10 cellular contexts compared by ENCODE assay signal in genomic region chr2:36530178-36530982, GRCh38.
DNase-seq lines count a peak whose midpoint lies in the region; ATAC-seq and TF ChIP-seq lines count a peak whose summit lies in the region.
"Had no signal": no experiment of that assay in that cellular context is flagged by ENCODE, and none has a peak within 500 bp of the region (broad histone marks: within the 10 kb centered on the region; RNA-seq: fewer than 3 reads in every experiment).

No MANE protein-coding gene starts in this region.

- CTCF ChIA-PET in naive thymus-derived CD4-positive, alpha-beta T cell (lab: Charles Lee): no interaction called here

- H3K27ac Mint-ChIP-seq in stimulated activated naive B cell treated with anti-CD40 and anti-IgM and Interleukin-4, amounts not matched to agents 10 μg/mL and 1 μg/mL and 100 μg/mL, for 72 hours: peak overlapping the region; percentile 73
- H3K27ac Mint-ChIP-seq in naive thymus-derived CD4-positive, alpha-beta T cell: no peak overlapping the region

- H3K4me3 Mint-ChIP-seq in stimulated activated naive B cell treated with anti-CD40 and anti-IgM and Interleukin-4, amounts not matched to agents 10 μg/mL and 1 μg/mL and 100 μg/mL, for 72 hours: peak overlapping the region; percentile 29 to 54
- no peak overlapping the region for H3K4me3 Mint-ChIP-seq in naive thymus-derived CD4-positive, alpha-beta T cell

- H3K9me3 ChIP-seq in naive thymus-derived CD4-positive, alpha-beta T cell (ENCODE audit: control insufficient read depth in 2 of 3, low read length in 3 of 3): no peaks in the 10 kb centered on the region

- TF ChIP-seq CTCF in astrocyte of the cerebellum (IDR thresholded peaks at IDR 0.05; ENCODE audit: low read depth, low read length, missing control alignments): no peak

- H3K36me3 ChIP-seq in naive thymus-derived CD4-positive, alpha-beta T cell (ENCODE audit: control insufficient read depth in 2 of 3, insufficient read depth in 3 of 3, low read length in 3 of 3): no peaks in the 10 kb centered on the region

- H3K36me3 Mint-ChIP-seq in stimulated activated naive B cell treated with anti-CD40 and anti-IgM and Interleukin-4, amounts not matched to agents 10 μg/mL and 1 μg/mL and 100 μg/mL, for 72 hours: peaks cover 8 to 13% of the 10 kb centered on the region in 2 donors
- peaks cover 0 to 12% (median 0%) of the 10 kb centered on the region in 5 donors for H3K36me3 Mint-ChIP-seq in naive thymus-derived CD4-positive, alpha-beta T cell

- in situ Hi-C loops in astrocyte of the cerebellum (cut with HindIII; ENCODE audit: low sequenced_read_pairs): no loop called here

- no peak overlapping the region for H3K4me3 ChIP-seq in astrocyte of the cerebellum (ENCODE audit: low read depth, low read length)
- H3K4me3 ChIP-seq in naive thymus-derived CD4-positive, alpha-beta T cell (ENCODE audit: low read length): no peak overlapping the region

- no peak overlapping the region for H3K27ac ChIP-seq in naive thymus-derived CD4-positive, alpha-beta T cell (ENCODE audit: low read depth, low read length)
- H3K27ac ChIP-seq: 22Rv1, KMS-11 had no signal

- H3K4me1 Mint-ChIP-seq in stimulated activated naive B cell treated with anti-CD40 and anti-IgM and Interleukin-4, amounts not matched to agents 10 μg/mL and 1 μg/mL and 100 μg/mL, for 72 hours: peaks cover 19 to 25% of the 10 kb centered on the region in 2 donors
- H3K4me1 Mint-ChIP-seq in naive thymus-derived CD4-positive, alpha-beta T cell: peaks cover 0 to 11% (median 0%) of the 10 kb centered on the region in 7 donors

- DNase-seq in NOMO-1 (lab: John Stamatoyannopoulos, UW; ENCODE audit: unreplicated experiment in 2 of 2) (peak; percentile 1 to 26), NOMO-1 treated with dmso at 0.1 percent for 144 hours (lab: John Stamatoyannopoulos, UW; ENCODE audit: unreplicated experiment) (no peak), astrocyte of the cerebellum (ENCODE audit: low read depth) (peak; percentile 19), mesenteric fat pad (ENCODE audit: low spot score) (no peak)
- DNase-seq in stimulated activated naive B cell treated with anti-CD40 and anti-IgM and Interleukin-4, amounts not matched to agents 10 μg/mL and 1 μg/mL and 100 μg/mL, for 72 hours: no peak
- no peak for DNase-seq in activated CD4-positive, alpha-beta T cell treated with anti-CD3 and anti-CD28 coated beads, Interleukin-2, amount 50 U/mL, for 48 hours
- DNase-seq in naive thymus-derived CD4-positive, alpha-beta T cell: no peak

- POLR2A ChIA-PET in naive thymus-derived CD4-positive, alpha-beta T cell (lab: Charles Lee): no interaction called here

- intact Hi-C loops in naive thymus-derived CD4-positive, alpha-beta T cell (cut with micrococcal nuclease): no loop called here

- peak; percentile 62 for ATAC-seq in HG03066 (IDR thresholded peaks at IDR 0.05; ENCODE audit: low read depth, unreplicated experiment)
- peak; percentile 95 for ATAC-seq in stimulated activated naive B cell treated with anti-CD40 and anti-IgM and Interleukin-4, amounts not matched to agents 10 μg/mL and 1 μg/mL and 100 μg/mL, for 72 hours (replicated peaks)
- no peak for ATAC-seq in naive thymus-derived CD4-positive, alpha-beta T cell

- no peaks in the 10 kb centered on the region for H3K27me3 Mint-ChIP-seq in stimulated activated naive B cell treated with anti-CD40 and anti-IgM and Interleukin-4, amounts not matched to agents 10 μg/mL and 1 μg/mL and 100 μg/mL, for 72 hours
- H3K27me3 Mint-ChIP-seq in naive thymus-derived CD4-positive, alpha-beta T cell: no peaks in the 10 kb centered on the region

- no peaks in the 10 kb centered on the region for H3K4me1 ChIP-seq in naive thymus-derived CD4-positive, alpha-beta T cell (ENCODE audit: control insufficient read depth in 2 of 2, insufficient read depth in 2 of 2, low read length in 2 of 2)

- no peaks in the 10 kb centered on the region for H3K9me3 Mint-ChIP-seq in stimulated activated naive B cell treated with anti-CD40 and anti-IgM and Interleukin-4, amounts not matched to agents 10 μg/mL and 1 μg/mL and 100 μg/mL, for 72 hours
- H3K9me3 Mint-ChIP-seq in naive thymus-derived CD4-positive, alpha-beta T cell: peaks cover 0 to 3% (median 0%) of the 10 kb centered on the region in 11 donors

- H3K27me3 ChIP-seq in naive thymus-derived CD4-positive, alpha-beta T cell (ENCODE audit: control insufficient read depth in 2 of 2, insufficient read depth in 2 of 2, low read length in 2 of 2): no peaks in the 10 kb centered on the region

Comparison
In these comparisons a context has a peak if more than half of its experiments do, and no peak if none do; other contexts are left out.
1. DNase-seq: peak in NOMO-1 (2 of 2) and astrocyte of the cerebellum (single experiment); none in NOMO-1 treated with dmso at 0.1 percent for 144 hours (single experiment), stimulated activated naive B cell treated with anti-CD40 and anti-IgM and Interleukin-4, amounts not matched to agents 10 μg/mL and 1 μg/mL and 100 μg/mL, for 72 hours (single experiment), mesenteric fat pad (single experiment), activated CD4-positive, alpha-beta T cell treated with anti-CD3 and anti-CD28 coated beads, Interleukin-2, amount 50 U/mL, for 48 hours (0 of 2) and naive thymus-derived CD4-positive, alpha-beta T cell (0 of 9).
2. H3K4me3 Mint-ChIP-seq: peak in stimulated activated naive B cell treated with anti-CD40 and anti-IgM and Interleukin-4, amounts not matched to agents 10 μg/mL and 1 μg/mL and 100 μg/mL, for 72 hours (2 of 2); none in naive thymus-derived CD4-positive, alpha-beta T cell (0 of 10).